Comparison of ENCODE assay signal across 1 cellular context in the genomic region with DNA sequence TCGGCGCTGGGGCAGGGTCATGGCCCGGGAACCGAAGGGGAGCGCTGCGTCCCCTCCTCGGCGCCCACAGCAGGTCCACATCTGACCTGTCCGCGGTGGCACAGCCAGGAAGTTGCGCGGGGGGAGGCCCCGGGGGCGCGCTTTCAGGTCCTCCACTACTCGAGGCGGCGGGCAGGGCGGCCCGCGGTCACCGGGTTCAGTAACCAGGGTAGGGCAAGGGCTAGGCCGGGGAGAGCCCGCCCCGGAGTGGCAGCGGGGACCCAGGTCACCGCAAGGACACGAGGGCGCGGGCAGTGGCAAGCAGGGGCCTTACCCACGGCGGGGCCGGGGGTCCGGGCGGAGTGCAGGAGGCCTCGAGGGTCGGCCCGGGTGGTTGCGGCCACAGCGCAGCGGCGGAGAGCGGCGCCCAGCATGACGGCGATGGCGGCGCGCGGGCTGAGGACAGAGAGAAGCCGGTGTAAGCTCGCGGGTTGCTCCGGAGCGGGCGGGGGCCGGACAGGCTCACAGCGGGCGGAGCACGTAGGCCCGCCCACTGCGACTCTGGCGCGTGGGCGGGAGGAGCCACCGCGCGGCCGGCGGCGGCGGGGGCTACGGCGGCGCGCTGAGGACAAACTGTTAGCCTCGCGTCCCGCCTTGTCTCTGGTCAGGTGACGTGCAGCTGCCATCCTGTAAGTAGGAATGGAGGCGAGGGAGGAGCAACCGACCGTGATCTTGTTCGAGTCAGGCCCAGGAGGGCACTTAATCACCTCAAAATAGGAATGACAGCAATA.
TF ChIP-seq lines count a peak whose summit lies in the region.

A gene (minus strand): TSS at position 472 of the 770 bp plus-strand sequence. CDS start 59 bp downstream, at position 413.

TF ChIP-seq in HepG2, 621 proteins besides CTCF, POLR2A, EP300 and RAD21 (continued from another document and continues in another):
- TF ChIP-seq, protein P1, sequence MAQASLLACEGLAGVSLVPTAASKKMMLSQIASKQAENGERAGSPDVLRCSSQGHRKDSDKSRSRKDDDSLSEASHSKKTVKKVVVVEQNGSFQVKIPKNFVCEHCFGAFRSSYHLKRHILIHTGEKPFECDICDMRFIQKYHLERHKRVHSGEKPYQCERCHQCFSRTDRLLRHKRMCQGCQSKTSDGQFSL (CRISPR knock-in tag; IDR thresholded peaks at IDR 0.05), result no peak; the same call in 1 of the 2 replicates
- TF ChIP-seq NFKB2 (CRISPR knock-in tag; IDR thresholded peaks at IDR 0.05; ENCODE audit: borderline replicate concordance) (0 out of 2 replicates have a peak, but pooled peaks have one; percentile 45), SNRNP70 (IDR thresholded peaks at IDR 0.05; ENCODE audit: low read depth, low read length) (no peak), MED13 (CRISPR knock-in tag; IDR thresholded peaks at IDR 0.05) (no peak), ZNF749 (CRISPR knock-in tag; IDR thresholded peaks at IDR 0.05; ENCODE audit: borderline replicate concordance) (peak; percentile 65; the same call in 1 of the 2 replicates), ZNF253 (CRISPR knock-in tag; IDR thresholded peaks at IDR 0.05; ENCODE audit: borderline replicate concordance) (no peak), MEF2D (CRISPR knock-in tag; IDR thresholded peaks at IDR 0.05) (no peak), FLYWCH1 (CRISPR knock-in tag; IDR thresholded peaks at IDR 0.05) (no peak; the same call in 1 of the 2 replicates), TSC22D2 (CRISPR knock-in tag; IDR thresholded peaks at IDR 0.05; ENCODE audit: borderline replicate concordance) (peak; percentile 61; the same call in 1 of the 2 replicates), SP140L (CRISPR knock-in tag; IDR thresholded peaks at IDR 0.05; ENCODE audit: borderline replicate concordance) (no peak), ZNF264 (CRISPR knock-in tag; IDR thresholded peaks at IDR 0.05) (no peak; the same call in 1 of the 2 replicates), ZEB1 (IDR thresholded peaks at IDR 0.05; ENCODE audit: insufficient replicate concordance, low read depth) (no peak), TCF7 (IDR thresholded peaks at IDR 0.05; ENCODE audit: low read depth) (no peak), SOX5 (CRISPR knock-in tag; IDR thresholded peaks at IDR 0.05; ENCODE audit: borderline replicate concordance) (peak; percentile 35; the same call in 1 of the 2 replicates)
- TF ChIP-seq, protein P2, sequence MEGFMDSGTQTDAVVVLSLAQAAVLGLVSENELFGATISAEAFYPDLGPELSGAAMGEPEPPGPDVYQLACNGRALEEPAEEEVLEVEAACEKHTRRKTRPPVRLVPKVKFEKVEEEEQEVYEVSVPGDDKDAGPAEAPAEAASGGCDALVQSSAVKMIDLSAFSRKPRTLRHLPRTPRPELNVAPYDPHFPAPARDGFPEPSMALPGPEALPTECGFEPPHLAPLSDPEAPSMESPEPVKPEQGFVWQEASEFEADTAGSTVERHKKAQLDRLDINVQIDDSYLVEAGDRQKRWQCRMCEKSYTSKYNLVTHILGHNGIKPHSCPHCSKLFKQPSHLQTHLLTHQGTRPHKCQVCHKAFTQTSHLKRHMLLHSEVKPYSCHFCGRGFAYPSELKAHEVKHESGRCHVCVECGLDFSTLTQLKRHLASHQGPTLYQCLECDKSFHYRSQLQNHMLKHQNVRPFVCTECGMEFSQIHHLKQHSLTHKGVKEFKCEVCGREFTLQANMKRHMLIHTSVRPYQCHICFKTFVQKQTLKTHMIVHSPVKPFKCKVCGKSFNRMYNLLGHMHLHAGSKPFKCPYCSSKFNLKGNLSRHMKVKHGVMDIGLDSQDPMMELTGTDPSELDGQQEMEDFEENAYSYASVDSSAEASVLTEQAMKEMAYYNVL (CRISPR knock-in tag; IDR thresholded peaks at IDR 0.05; ENCODE audit: borderline replicate concordance), result no peak
- TF ChIP-seq, protein P3, sequence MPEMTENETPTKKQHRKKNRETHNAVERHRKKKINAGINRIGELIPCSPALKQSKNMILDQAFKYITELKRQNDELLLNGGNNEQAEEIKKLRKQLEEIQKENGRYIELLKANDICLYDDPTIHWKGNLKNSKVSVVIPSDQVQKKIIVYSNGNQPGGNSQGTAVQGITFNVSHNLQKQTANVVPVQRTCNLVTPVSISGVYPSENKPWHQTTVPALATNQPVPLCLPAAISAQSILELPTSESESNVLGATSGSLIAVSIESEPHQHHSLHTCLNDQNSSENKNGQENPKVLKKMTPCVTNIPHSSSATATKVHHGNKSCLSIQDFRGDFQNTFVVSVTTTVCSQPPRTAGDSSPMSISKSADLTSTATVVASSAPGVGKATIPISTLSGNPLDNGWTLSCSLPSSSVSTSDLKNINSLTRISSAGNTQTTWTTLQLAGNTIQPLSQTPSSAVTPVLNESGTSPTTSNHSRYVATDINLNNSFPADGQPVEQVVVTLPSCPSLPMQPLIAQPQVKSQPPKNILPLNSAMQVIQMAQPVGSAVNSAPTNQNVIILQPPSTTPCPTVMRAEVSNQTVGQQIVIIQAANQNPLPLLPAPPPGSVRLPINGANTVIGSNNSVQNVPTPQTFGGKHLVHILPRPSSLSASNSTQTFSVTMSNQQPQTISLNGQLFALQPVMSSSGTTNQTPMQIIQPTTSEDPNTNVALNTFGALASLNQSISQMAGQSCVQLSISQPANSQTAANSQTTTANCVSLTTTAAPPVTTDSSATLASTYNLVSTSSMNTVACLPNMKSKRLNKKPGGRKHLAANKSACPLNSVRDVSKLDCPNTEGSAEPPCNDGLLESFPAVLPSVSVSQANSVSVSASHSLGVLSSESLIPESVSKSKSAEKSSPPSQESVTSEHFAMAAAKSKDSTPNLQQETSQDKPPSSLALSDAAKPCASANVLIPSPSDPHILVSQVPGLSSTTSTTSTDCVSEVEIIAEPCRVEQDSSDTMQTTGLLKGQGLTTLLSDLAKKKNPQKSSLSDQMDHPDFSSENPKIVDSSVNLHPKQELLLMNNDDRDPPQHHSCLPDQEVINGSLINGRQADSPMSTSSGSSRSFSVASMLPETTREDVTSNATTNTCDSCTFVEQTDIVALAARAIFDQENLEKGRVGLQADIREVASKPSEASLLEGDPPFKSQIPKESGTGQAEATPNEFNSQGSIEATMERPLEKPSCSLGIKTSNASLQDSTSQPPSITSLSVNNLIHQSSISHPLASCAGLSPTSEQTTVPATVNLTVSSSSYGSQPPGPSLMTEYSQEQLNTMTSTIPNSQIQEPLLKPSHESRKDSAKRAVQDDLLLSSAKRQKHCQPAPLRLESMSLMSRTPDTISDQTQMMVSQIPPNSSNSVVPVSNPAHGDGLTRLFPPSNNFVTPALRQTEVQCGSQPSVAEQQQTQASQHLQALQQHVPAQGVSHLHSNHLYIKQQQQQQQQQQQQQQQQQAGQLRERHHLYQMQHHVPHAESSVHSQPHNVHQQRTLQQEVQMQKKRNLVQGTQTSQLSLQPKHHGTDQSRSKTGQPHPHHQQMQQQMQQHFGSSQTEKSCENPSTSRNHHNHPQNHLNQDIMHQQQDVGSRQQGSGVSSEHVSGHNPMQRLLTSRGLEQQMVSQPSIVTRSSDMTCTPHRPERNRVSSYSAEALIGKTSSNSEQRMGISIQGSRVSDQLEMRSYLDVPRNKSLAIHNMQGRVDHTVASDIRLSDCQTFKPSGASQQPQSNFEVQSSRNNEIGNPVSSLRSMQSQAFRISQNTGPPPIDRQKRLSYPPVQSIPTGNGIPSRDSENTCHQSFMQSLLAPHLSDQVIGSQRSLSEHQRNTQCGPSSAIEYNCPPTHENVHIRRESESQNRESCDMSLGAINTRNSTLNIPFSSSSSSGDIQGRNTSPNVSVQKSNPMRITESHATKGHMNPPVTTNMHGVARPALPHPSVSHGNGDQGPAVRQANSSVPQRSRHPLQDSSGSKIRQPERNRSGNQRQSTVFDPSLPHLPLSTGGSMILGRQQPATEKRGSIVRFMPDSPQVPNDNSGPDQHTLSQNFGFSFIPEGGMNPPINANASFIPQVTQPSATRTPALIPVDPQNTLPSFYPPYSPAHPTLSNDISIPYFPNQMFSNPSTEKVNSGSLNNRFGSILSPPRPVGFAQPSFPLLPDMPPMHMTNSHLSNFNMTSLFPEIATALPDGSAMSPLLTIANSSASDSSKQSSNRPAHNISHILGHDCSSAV (CRISPR knock-in tag; IDR thresholded peaks at IDR 0.05; ENCODE audit: borderline replicate concordance), result no peak
- TF ChIP-seq, protein P4, sequence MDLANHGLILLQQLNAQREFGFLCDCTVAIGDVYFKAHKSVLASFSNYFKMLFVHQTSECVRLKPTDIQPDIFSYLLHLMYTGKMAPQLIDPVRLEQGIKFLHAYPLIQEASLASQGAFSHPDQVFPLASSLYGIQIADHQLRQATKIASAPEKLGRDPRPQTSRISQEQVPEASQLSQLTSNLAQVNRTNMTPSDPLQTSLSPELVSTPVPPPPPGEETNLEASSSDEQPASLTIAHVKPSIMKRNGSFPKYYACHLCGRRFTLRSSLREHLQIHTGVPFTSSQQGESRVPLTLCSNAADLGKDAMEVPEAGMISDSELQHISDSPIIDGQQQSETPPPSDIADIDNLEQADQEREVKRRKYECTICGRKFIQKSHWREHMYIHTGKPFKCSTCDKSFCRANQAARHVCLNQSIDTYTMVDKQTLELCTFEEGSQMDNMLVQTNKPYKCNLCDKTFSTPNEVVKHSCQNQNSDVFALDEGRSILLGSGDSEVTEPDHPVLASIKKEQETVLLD (CRISPR knock-in tag; IDR thresholded peaks at IDR 0.05; ENCODE audit: low read depth), result peak; percentile 92
- TF ChIP-seq, protein P5, sequence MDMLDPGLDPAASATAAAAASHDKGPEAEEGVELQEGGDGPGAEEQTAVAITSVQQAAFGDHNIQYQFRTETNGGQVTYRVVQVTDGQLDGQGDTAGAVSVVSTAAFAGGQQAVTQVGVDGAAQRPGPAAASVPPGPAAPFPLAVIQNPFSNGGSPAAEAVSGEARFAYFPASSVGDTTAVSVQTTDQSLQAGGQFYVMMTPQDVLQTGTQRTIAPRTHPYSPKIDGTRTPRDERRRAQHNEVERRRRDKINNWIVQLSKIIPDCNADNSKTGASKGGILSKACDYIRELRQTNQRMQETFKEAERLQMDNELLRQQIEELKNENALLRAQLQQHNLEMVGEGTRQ (IDR thresholded peaks at IDR 0.05; ENCODE audit: low read depth, low read length), result peak; percentile 66
- TF ChIP-seq, protein P5 (CRISPR knock-in tag; IDR thresholded peaks at IDR 0.05; ENCODE audit: borderline replicate concordance), result peak; percentile 46; the same call in 1 of the 2 replicates
- TF ChIP-seq, protein P6, sequence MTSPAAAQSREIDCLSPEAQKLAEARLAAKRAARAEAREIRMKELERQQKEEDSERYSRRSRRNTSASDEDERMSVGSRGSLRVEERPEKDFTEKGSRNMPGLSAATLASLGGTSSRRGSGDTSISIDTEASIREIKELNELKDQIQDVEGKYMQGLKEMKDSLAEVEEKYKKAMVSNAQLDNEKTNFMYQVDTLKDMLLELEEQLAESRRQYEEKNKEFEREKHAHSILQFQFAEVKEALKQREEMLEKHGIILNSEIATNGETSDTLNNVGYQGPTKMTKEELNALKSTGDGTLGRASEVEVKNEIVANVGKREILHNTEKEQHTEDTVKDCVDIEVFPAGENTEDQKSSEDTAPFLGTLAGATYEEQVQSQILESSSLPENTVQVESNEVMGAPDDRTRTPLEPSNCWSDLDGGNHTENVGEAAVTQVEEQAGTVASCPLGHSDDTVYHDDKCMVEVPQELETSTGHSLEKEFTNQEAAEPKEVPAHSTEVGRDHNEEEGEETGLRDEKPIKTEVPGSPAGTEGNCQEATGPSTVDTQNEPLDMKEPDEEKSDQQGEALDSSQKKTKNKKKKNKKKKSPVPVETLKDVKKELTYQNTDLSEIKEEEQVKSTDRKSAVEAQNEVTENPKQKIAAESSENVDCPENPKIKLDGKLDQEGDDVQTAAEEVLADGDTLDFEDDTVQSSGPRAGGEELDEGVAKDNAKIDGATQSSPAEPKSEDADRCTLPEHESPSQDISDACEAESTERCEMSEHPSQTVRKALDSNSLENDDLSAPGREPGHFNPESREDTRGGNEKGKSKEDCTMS (CRISPR knock-in tag; conservative IDR thresholded peaks at IDR 0.05), result no peak
- TF ChIP-seq, protein P7, sequence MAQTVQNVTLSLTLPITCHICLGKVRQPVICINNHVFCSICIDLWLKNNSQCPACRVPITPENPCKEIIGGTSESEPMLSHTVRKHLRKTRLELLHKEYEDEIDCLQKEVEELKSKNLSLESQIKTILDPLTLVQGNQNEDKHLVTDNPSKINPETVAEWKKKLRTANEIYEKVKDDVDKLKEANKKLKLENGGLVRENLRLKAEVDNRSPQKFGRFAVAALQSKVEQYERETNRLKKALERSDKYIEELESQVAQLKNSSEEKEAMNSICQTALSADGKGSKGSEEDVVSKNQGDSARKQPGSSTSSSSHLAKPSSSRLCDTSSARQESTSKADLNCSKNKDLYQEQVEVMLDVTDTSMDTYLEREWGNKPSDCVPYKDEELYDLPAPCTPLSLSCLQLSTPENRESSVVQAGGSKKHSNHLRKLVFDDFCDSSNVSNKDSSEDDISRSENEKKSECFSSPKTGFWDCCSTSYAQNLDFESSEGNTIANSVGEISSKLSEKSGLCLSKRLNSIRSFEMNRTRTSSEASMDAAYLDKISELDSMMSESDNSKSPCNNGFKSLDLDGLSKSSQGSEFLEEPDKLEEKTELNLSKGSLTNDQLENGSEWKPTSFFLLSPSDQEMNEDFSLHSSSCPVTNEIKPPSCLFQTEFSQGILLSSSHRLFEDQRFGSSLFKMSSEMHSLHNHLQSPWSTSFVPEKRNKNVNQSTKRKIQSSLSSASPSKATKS (CRISPR knock-in tag; IDR thresholded peaks at IDR 0.05), result no peak
- TF ChIP-seq, protein P8, sequence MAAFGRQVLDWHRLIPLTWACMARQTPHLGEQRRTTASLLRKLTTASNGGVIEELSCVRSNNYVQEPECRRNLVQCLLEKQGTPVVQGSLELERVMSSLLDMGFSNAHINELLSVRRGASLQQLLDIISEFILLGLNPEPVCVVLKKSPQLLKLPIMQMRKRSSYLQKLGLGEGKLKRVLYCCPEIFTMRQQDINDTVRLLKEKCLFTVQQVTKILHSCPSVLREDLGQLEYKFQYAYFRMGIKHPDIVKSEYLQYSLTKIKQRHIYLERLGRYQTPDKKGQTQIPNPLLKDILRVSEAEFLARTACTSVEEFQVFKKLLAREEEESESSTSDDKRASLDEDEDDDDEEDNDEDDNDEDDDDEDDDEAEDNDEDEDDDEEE (CRISPR knock-in tag; IDR thresholded peaks at IDR 0.05), result peak; percentile 84; the same call in 1 of the 2 replicates
